8 cellular contexts compared by ENCODE assay signal in genomic region chr10:34638405-34639054, GRCh38.
A peak's percentile ranks its signal among the peaks of the same experiment; 100 is the strongest.
DNase-seq lines count a peak whose midpoint lies in the region; ATAC-seq, FAIRE-seq and TF ChIP-seq lines count a peak whose summit lies in the region.

No MANE protein-coding gene starts in this region.

- H2AFZ ChIP-seq in astrocyte (ENCODE audit: low read depth, low read length), result no peak overlapping the region

- peak; percentile 62 for ATAC-seq in CD8-positive, alpha-beta T cell
- peak; percentile 56 for ATAC-seq in GM21360 (IDR thresholded peaks at IDR 0.05; ENCODE audit: unreplicated experiment)
- ATAC-seq in HG03135 (IDR thresholded peaks at IDR 0.05; ENCODE audit: unreplicated experiment), result no peak

- no peaks in the 10 kb centered on the region for H3K9me3 Mint-ChIP-seq in CD8-positive, alpha-beta T cell
- H3K9me3 Mint-ChIP-seq in T-helper 2 cell treated with Interferon-gamma antibody and Interleukin-4, amounts not matched to agents 5 μg/mL and 100 μg/mL, for 36 hours, result no peaks in the 10 kb centered on the region
- H3K9me3 Mint-ChIP-seq in astrocyte (ENCODE audit: unreplicated experiment), result no peaks in the 10 kb centered on the region

- no peak overlapping the region for H3K4me3 Mint-ChIP-seq in CD8-positive, alpha-beta T cell
- no peak overlapping the region for H3K4me3 Mint-ChIP-seq in T-helper 2 cell treated with Interferon-gamma antibody and Interleukin-4, amounts not matched to agents 5 μg/mL and 100 μg/mL, for 36 hours
- H3K4me3 Mint-ChIP-seq in astrocyte (ENCODE audit: unreplicated experiment), result no peak overlapping the region

- WGBS in small intestine, 3 donors, result 27 to 37% (median 35%) methylated on average over 4 of the region's 4 CpGs

- H3K4me1 ChIP-seq in CD8-positive, alpha-beta T cell (ENCODE audit: insufficient read depth, low read length), result no peaks in the 10 kb centered on the region
- H3K4me1 ChIP-seq in astrocyte (ENCODE audit: insufficient read depth, low read length) (no peaks in the 10 kb centered on the region), small intestine (ENCODE audit: control insufficient read depth in 2 of 2, insufficient read depth in 1 of 2, low read depth in 1 of 2, low read length in 1 of 2) (no peaks in the 10 kb centered on the region)

- H3K4me3 ChIP-seq in CD8-positive, alpha-beta T cell (ENCODE audit: low read depth, low read length), result no peak overlapping the region
- no peak overlapping the region for H3K4me3 ChIP-seq in astrocyte (ENCODE audit: insufficient read depth, low read depth, low read length)
- H3K4me3 ChIP-seq in small intestine (ENCODE audit: low read depth in 1 of 2, low read length in 2 of 2), result no peak overlapping the region

- H3K9ac ChIP-seq in astrocyte (ENCODE audit: low read length), result no peak overlapping the region

- no peaks in the 10 kb centered on the region for H3K27me3 ChIP-seq in CD8-positive, alpha-beta T cell (ENCODE audit: insufficient read depth, low read length)
- H3K27me3 ChIP-seq in astrocyte (ENCODE audit: insufficient read depth, low read length) (no peaks in the 10 kb centered on the region), small intestine (ENCODE audit: control insufficient read depth in 2 of 2, insufficient read depth in 2 of 2, low read length in 2 of 2) (no peaks in the 10 kb centered on the region)

- peak; percentile 94 for TF ChIP-seq CTCF in CD8-positive, alpha-beta T cell (IDR thresholded peaks at IDR 0.05)
- peak; percentile 96 for TF ChIP-seq CTCF in astrocyte (IDR thresholded peaks at IDR 0.05; ENCODE audit: insufficient read depth, low read depth, low read length)

- H3K27me3 Mint-ChIP-seq in CD8-positive, alpha-beta T cell (ENCODE audit: low read depth), result no peaks in the 10 kb centered on the region
- H3K27me3 Mint-ChIP-seq in T-helper 2 cell treated with Interferon-gamma antibody and Interleukin-4, amounts not matched to agents 5 μg/mL and 100 μg/mL, for 36 hours (ENCODE audit: low read depth), result no peaks in the 10 kb centered on the region
- no peaks in the 10 kb centered on the region for H3K27me3 Mint-ChIP-seq in astrocyte (ENCODE audit: low read depth, unreplicated experiment)

- intact Hi-C loops in CD8-positive, alpha-beta T cell (cut with DNase I, micrococcal nuclease), result loop anchor here (1.0 to 10.0 kb wide), 4 partner anchors 114 to 1841 kb away; no protein-coding TSS in a partner anchor

- H3K36me3 ChIP-seq in CD8-positive, alpha-beta T cell (ENCODE audit: insufficient read depth, low read length), result no peaks in the 10 kb centered on the region
- H3K36me3 ChIP-seq in astrocyte (ENCODE audit: insufficient read depth, low read length) (no peaks in the 10 kb centered on the region), small intestine (ENCODE audit: control insufficient read depth in 2 of 2, insufficient read depth in 2 of 2, low read length in 2 of 2) (no peaks in the 10 kb centered on the region)

- H4K20me1 ChIP-seq in astrocyte (ENCODE audit: insufficient read depth, low read length), result peaks cover 37% of the 10 kb centered on the region

- H3K4me1 Mint-ChIP-seq in CD8-positive, alpha-beta T cell (ENCODE audit: low read depth), result peaks cover 11% of the 10 kb centered on the region
- H3K4me1 Mint-ChIP-seq in T-helper 2 cell treated with Interferon-gamma antibody and Interleukin-4, amounts not matched to agents 5 μg/mL and 100 μg/mL, for 36 hours (ENCODE audit: low read depth), result peaks cover 2% of the 10 kb centered on the region
- peaks cover 9% of the 10 kb centered on the region for H3K4me1 Mint-ChIP-seq in astrocyte (ENCODE audit: low read depth, unreplicated experiment)

- H3K4me2 ChIP-seq in astrocyte (ENCODE audit: low read length), result no peak overlapping the region

- POLR2A ChIA-PET in CD8-positive, alpha-beta T cell (lab: Charles Lee), result no interaction called here

- peaks cover 20% of the 10 kb centered on the region for H3K79me2 ChIP-seq in astrocyte (ENCODE audit: insufficient read depth, low read length)

- CTCF ChIA-PET in CD8-positive, alpha-beta T cell (lab: Charles Lee), result interaction anchor here (0.6 to 4.2 kb wide), 22 partner anchors 9 to 1449 kb away, joined by 3 to 35 read pairs (median 4); no protein-coding TSS in a partner anchor

- H3K27ac Mint-ChIP-seq in CD8-positive, alpha-beta T cell, result no peak overlapping the region
- H3K27ac Mint-ChIP-seq in T-helper 2 cell treated with Interferon-gamma antibody and Interleukin-4, amounts not matched to agents 5 μg/mL and 100 μg/mL, for 36 hours, result no peak overlapping the region
- H3K27ac Mint-ChIP-seq in astrocyte (ENCODE audit: unreplicated experiment), result no peak overlapping the region

- FAIRE-seq in astrocyte (lab: Jason Lieb, UNC) (peak; percentile 88), small intestine (lab: Jason Lieb, UNC) (no peak)

- no peaks in the 10 kb centered on the region for H3K36me3 Mint-ChIP-seq in CD8-positive, alpha-beta T cell
- H3K36me3 Mint-ChIP-seq in T-helper 2 cell treated with Interferon-gamma antibody and Interleukin-4, amounts not matched to agents 5 μg/mL and 100 μg/mL, for 36 hours (ENCODE audit: low read depth), result no peaks in the 10 kb centered on the region
- no peaks in the 10 kb centered on the region for H3K36me3 Mint-ChIP-seq in astrocyte (ENCODE audit: low read depth, unreplicated experiment)

- no peak overlapping the region for H3K27ac ChIP-seq in CD8-positive, alpha-beta T cell (ENCODE audit: low read depth, low read length)
- H3K27ac ChIP-seq in astrocyte (ENCODE audit: low read depth, low read length), result no peak overlapping the region
- H3K27ac ChIP-seq in small intestine (ENCODE audit: low read depth in 1 of 2, low read length in 1 of 2), result no peak overlapping the region

- peak; percentile 38 to 71 (median 57) for DNase-seq in CD8-positive, alpha-beta T cell
- peak; percentile 58 for DNase-seq in MV-4-11 (lab: John Stamatoyannopoulos, UW)
- DNase-seq in T-helper 2 cell treated with Interferon-gamma antibody and Interleukin-4, amounts not matched to agents 5 μg/mL and 100 μg/mL, for 36 hours (ENCODE audit: low spot score), result peak; percentile 39
- peak; percentile 61 for DNase-seq in astrocyte (ENCODE audit: low read depth)
- peak; percentile 57 to 77 for DNase-seq in hippocampal formation (lab: John Stamatoyannopoulos, UW)
- peak; percentile 64 for DNase-seq in small intestine

- H3K9me3 ChIP-seq in CD8-positive, alpha-beta T cell (ENCODE audit: low read length), result no peaks in the 10 kb centered on the region
- no peaks in the 10 kb centered on the region for H3K9me3 ChIP-seq in astrocyte (ENCODE audit: insufficient read depth, low read depth, low read length)
- no peaks in the 10 kb centered on the region for H3K9me3 ChIP-seq in small intestine (ENCODE audit: control insufficient read depth, low read depth)
